ENCODE assay signal across 8 cellular contexts in genomic region chr4:2484993-2485392, GRCh38. TPM values are rescaled to one million over a fixed set of nuclear protein-coding genes. Genes with fewer than 3 reads are reported as not detected.
DNase-seq lines count a peak whose midpoint lies in the region; ATAC-seq and TF ChIP-seq lines count a peak whose summit lies in the region.

No MANE protein-coding gene starts in this region.

- H3K4me3 Mint-ChIP-seq in activated CD4-positive, alpha-beta T cell treated with anti-CD3 and anti-CD28 coated beads for 36 hours = peak overlapping the region; percentile 0
- no peak overlapping the region for H3K4me3 Mint-ChIP-seq in neural crest cell

- H3K4me1 Mint-ChIP-seq in activated CD4-positive, alpha-beta T cell treated with anti-CD3 and anti-CD28 coated beads for 36 hours = peaks cover 75% of the 10 kb centered on the region
- H3K4me1 Mint-ChIP-seq in neural crest cell = peaks cover 43% of the 10 kb centered on the region

- intact Hi-C loops in activated CD4-positive, alpha-beta T cell treated with anti-CD3 and anti-CD28 coated beads for 36 hours (cut with DNase I, micrococcal nuclease) = loop anchor here in 1 of 2 experiments (1.0 kb wide), 1 partner anchor 16 kb away; the partner anchor contains the start of gene RNF4

- TF ChIP-seq CTCF in neural crest cell (conservative IDR thresholded peaks at IDR 0.05) = no peak

- no peaks in the 10 kb centered on the region for H3K9me3 Mint-ChIP-seq in activated CD4-positive, alpha-beta T cell treated with anti-CD3 and anti-CD28 coated beads for 36 hours (ENCODE audit: low read depth)
- H3K9me3 Mint-ChIP-seq in neural crest cell = no peaks in the 10 kb centered on the region

- no peak overlapping the region for H3K27ac ChIP-seq in subcutaneous abdominal adipose tissue (ENCODE audit: low read depth, low read length)

- peaks cover 20 to 71% (median 69%) of the 10 kb centered on the region in 5 donors for H3K4me1 ChIP-seq in subcutaneous abdominal adipose tissue (ENCODE audit: control insufficient read depth in 5 of 5, insufficient read depth in 5 of 5, low read length in 5 of 5)

- peak; percentile 57 for ATAC-seq in HG03342 (IDR thresholded peaks at IDR 0.05; ENCODE audit: unreplicated experiment)
- ATAC-seq in activated CD4-positive, alpha-beta T cell treated with anti-CD3 and anti-CD28 coated beads for 36 hours = peak; percentile 83

- POLR2A ChIA-PET in activated CD4-positive, alpha-beta T cell treated with anti-CD3 and anti-CD28 coated beads for 36 hours (lab: Charles Lee) = interaction anchor here (0.9 to 1.2 kb wide), 3 partner anchors 14 to 73 kb away, joined by 4 to 6 read pairs (median 4); partner anchors contain the start of gene RNF4

- DNase-seq in GM19238 (ENCODE audit: insufficient read length, low spot score) = peak; percentile 71
- DNase-seq in activated CD4-positive, alpha-beta T cell treated with anti-CD3 and anti-CD28 coated beads for 36 hours = peak; percentile 79
- DNase-seq in effector CD4-positive, alpha-beta T cell = peak; percentile 57
- DNase-seq in neural crest cell (ENCODE audit: low read depth, low spot score) = no peak
- no peak for DNase-seq in amniotic stem cell (lab: John Stamatoyannopoulos, UW)
- DNase-seq in COLO668 (lab: John Stamatoyannopoulos, UW; ENCODE audit: unreplicated experiment) = no peak

- H3K27me3 Mint-ChIP-seq in activated CD4-positive, alpha-beta T cell treated with anti-CD3 and anti-CD28 coated beads for 36 hours = no peaks in the 10 kb centered on the region
- no peaks in the 10 kb centered on the region for H3K27me3 Mint-ChIP-seq in neural crest cell (ENCODE audit: low read depth)

- peak overlapping the region; percentile 76 for H3K27ac Mint-ChIP-seq in activated CD4-positive, alpha-beta T cell treated with anti-CD3 and anti-CD28 coated beads for 36 hours
- H3K27ac Mint-ChIP-seq in neural crest cell (ENCODE audit: unreplicated experiment) = peak overlapping the region; percentile 7

- H3K9me3 ChIP-seq in subcutaneous abdominal adipose tissue (ENCODE audit: control insufficient read depth in 5 of 5, low read length in 5 of 5) = no peaks in the 10 kb centered on the region

- H3K4me3 ChIP-seq in subcutaneous abdominal adipose tissue (ENCODE audit: low read depth in 1 of 5, low read length in 5 of 5) = peak overlapping the region; percentile 11 to 39 (median 31)

- CTCF ChIA-PET in activated CD4-positive, alpha-beta T cell treated with anti-CD3 and anti-CD28 coated beads for 36 hours (lab: Charles Lee) = interaction anchor here (0.8 to 1.4 kb wide), 5 partner anchors 10 to 275 kb away, joined by 3 read pairs; partner anchors contain the start of gene RNF4

- peaks cover under 1 to 10% (median 5%) of the 10 kb centered on the region in 5 donors for H3K36me3 ChIP-seq in subcutaneous abdominal adipose tissue (ENCODE audit: control insufficient read depth in 5 of 5, insufficient read depth in 5 of 5, low read length in 5 of 5)

- H3K36me3 Mint-ChIP-seq in activated CD4-positive, alpha-beta T cell treated with anti-CD3 and anti-CD28 coated beads for 36 hours (ENCODE audit: low read depth) = peaks cover 12% of the 10 kb centered on the region
- H3K36me3 Mint-ChIP-seq in neural crest cell (ENCODE audit: low read depth) = no peaks in the 10 kb centered on the region

- H3K9ac ChIP-seq in subcutaneous abdominal adipose tissue (ENCODE audit: low read length in 5 of 5) = peak overlapping the region; percentile 4 to 58 (median 35)

- H3K27me3 ChIP-seq in subcutaneous abdominal adipose tissue (ENCODE audit: control insufficient read depth in 5 of 5, insufficient read depth in 4 of 5, low read length in 5 of 5) = no peaks in the 10 kb centered on the region

RNA-seq across cellular contexts. Expression of gene RNF4, which starts 16.1 kb away (rescaled TPM):
- total RNA-seq in activated CD4-positive, alpha-beta T cell treated with anti-CD3 and anti-CD28 coated beads for 36 hours = 10 to 100 TPM; 87.5 to 94.1 TPM
- 74.2 and 76.4 TPM in 2 replicates for total RNA-seq in neural crest cell

RNA-seq across cellular contexts. Expression of gene FAM193A, which starts 51.5 kb away (rescaled TPM):
- total RNA-seq in activated CD4-positive, alpha-beta T cell treated with anti-CD3 and anti-CD28 coated beads for 36 hours = 10 to 100 TPM; 22.1 to 30.1 TPM
- total RNA-seq in neural crest cell = 45.5 and 45.8 TPM in 2 replicates

Comparison
In these comparisons a context has a peak if more than half of its experiments do, and no peak if none do; other contexts are left out.
1. DNase-seq: peak in GM19238 (single experiment), activated CD4-positive, alpha-beta T cell treated with anti-CD3 and anti-CD28 coated beads for 36 hours (single experiment) and effector CD4-positive, alpha-beta T cell (single experiment); none in neural crest cell (single experiment), amniotic stem cell (single experiment) and COLO668 (single experiment).